Comparison of ENCODE assay signal across 11 cellular contexts in genomic region chr17:19410875-19411291, GRCh38. TPM values are rescaled to one million over a fixed set of nuclear protein-coding genes. Genes with fewer than 3 reads are reported as not detected.
DNase-seq lines count a peak whose midpoint lies in the region; ATAC-seq and TF ChIP-seq lines count a peak whose summit lies in the region.
"Had no signal": no experiment of that assay in that cellular context is flagged by ENCODE, and none has a peak within 500 bp of the region (broad histone marks: within the 10 kb centered on the region; RNA-seq: fewer than 3 reads in every experiment).

Gene RNF112, plus strand, starts transcription at chr17:19411232. Its CDS starts 177 bp downstream, at chr17:19411409.

- H3K4me2 ChIP-seq in fibroblast of lung (ENCODE audit: extremely low read depth, insufficient read depth, low read length): peak within 1 kb of the TSS; percentile 78

- peak within 1 kb of the TSS; percentile 78 for H2AFZ ChIP-seq in fibroblast of lung (ENCODE audit: low read length)

- POLR2A ChIA-PET in AG04449 (lab: Yijun Ruan, JAX): no interaction called here

- TF ChIP-seq CTCF in AG04449 (IDR thresholded peaks at IDR 0.05; ENCODE audit: insufficient read depth, low read length, missing control alignments) (peak; percentile 8), fibroblast of lung (conservative IDR thresholded peaks at IDR 0.05 in 1 of 2, IDR thresholded peaks at IDR 0.05 in 1 of 2; ENCODE audit: low read depth in 1 of 2, low read length in 2 of 2) (peak in 1 of 2 donors; percentile 26)

- no peaks in the 10 kb centered on the region for H3K36me3 ChIP-seq in fibroblast of lung (ENCODE audit: control insufficient read depth, insufficient read depth, low read length)
- H3K36me3 ChIP-seq in mucosa of rectum (ENCODE audit: control insufficient read depth in 2 of 2, insufficient read depth in 2 of 2, low read length in 2 of 2): no peaks in the 10 kb centered on the region

- H3K9ac ChIP-seq in fibroblast of lung (ENCODE audit: insufficient read depth, low read length) (no peak within 1 kb of the TSS), mucosa of rectum (ENCODE audit: low read depth in 1 of 2, low read length in 2 of 2) (no peak within 1 kb of the TSS)

- DNase-seq in AG04449 (ENCODE audit: low read depth, low spot score): no peak
- DNase-seq in NCI-H226: peak; percentile 63
- DNase-seq in fibroblast of lung (ENCODE audit: low read depth in 2 of 2): peak; percentile 56 to 67
- DNase-seq in activated CD8-positive, alpha-beta memory T cell treated with anti-CD3 and anti-CD28 coated beads, Interleukin-2, amount 50 U/mL, for 4 hours: no peak
- DNase-seq in kidney glomerular epithelial cell (lab: John Stamatoyannopoulos, UW): no peak
- DNase-seq: activated CD4-positive, alpha-beta T cell treated with anti-CD3 and anti-CD28 coated beads, Interleukin-2, amount 10 ng/mL, durations not matched to agents 24 days and 14 days; naive thymus-derived CD4-positive, alpha-beta T cell; NCI-H446 treated with DMSO at 0.1 percent for 48 hours had no signal

- no peaks in the 10 kb centered on the region for H3K79me2 ChIP-seq in fibroblast of lung (ENCODE audit: control insufficient read depth, insufficient read depth, low read length)

- H4K20me1 ChIP-seq in fibroblast of lung (ENCODE audit: control insufficient read depth, extremely low read depth, insufficient read depth, low read length): no peaks in the 10 kb centered on the region

- H3K4me3 ChIP-seq in AG04449 (ENCODE audit: low read depth, low read length) (peak within 1 kb of the TSS; percentile 29), fibroblast of lung (replicated peaks in 1 of 4; ENCODE audit: control extremely low read depth in 1 of 4, insufficient read depth in 1 of 4, low read depth in 3 of 4, low read length in 4 of 4) (peak within 1 kb of the TSS in 3 of 4 experiments; percentile 32 to 47 (median 41)), mucosa of rectum (ENCODE audit: low read length in 2 of 2) (peak within 1 kb of the TSS; percentile 31 to 50)

- H3K4me1 ChIP-seq in fibroblast of lung (ENCODE audit: control insufficient read depth, extremely low read depth, insufficient read depth, low read length) (peaks cover 6% of the 10 kb centered on the region), mucosa of rectum (ENCODE audit: control insufficient read depth in 2 of 2, insufficient read depth in 2 of 2, low read length in 2 of 2) (peaks cover 2 to 3% of the 10 kb centered on the region in 2 donors)

- ATAC-seq in HG03565 (IDR thresholded peaks at IDR 0.05; ENCODE audit: unreplicated experiment) (no peak), GM19463 (IDR thresholded peaks at IDR 0.05; ENCODE audit: unreplicated experiment) (no peak)
- ATAC-seq: naive thymus-derived CD4-positive, alpha-beta T cell had no signal

- H3K27me3 ChIP-seq in fibroblast of lung (ENCODE audit: control insufficient read depth, insufficient read depth, low read length) (no peaks in the 10 kb centered on the region), mucosa of rectum (ENCODE audit: control insufficient read depth in 2 of 2, insufficient read depth in 2 of 2, low read length in 2 of 2) (no peaks in the 10 kb centered on the region)

- H3K9me3 ChIP-seq in fibroblast of lung (ENCODE audit: control insufficient read depth, insufficient read depth, low read depth, low read length): no peaks in the 10 kb centered on the region
- no peaks in the 10 kb centered on the region for H3K9me3 ChIP-seq in mucosa of rectum (ENCODE audit: control insufficient read depth in 2 of 2, low read length in 2 of 2)

- no peak within 1 kb of the TSS for H3K27ac ChIP-seq in fibroblast of lung (ENCODE audit: insufficient read depth, low read length)
- no peak within 1 kb of the TSS for H3K27ac ChIP-seq in mucosa of rectum (ENCODE audit: low read depth in 2 of 2, low read length in 2 of 2)

- CTCF ChIA-PET in AG04449 (lab: Yijun Ruan, JAX): interaction anchor here (0.6 to 2.6 kb wide), 3 partner anchors 37 to 582 kb away, joined by 3 to 10 read pairs (median 4); no protein-coding TSS in a partner anchor

RNA-seq across cellular contexts. Expression of gene RNF112, which starts in this region (rescaled TPM):
- 7.2 and 21.5 TPM in 2 replicates for total RNA-seq in fibroblast of lung
- 1.5 and 2.8 TPM in 2 replicates for polyA plus RNA-seq in fibroblast of lung
- 3.1 and 5.4 TPM in 2 replicates for polyA plus RNA-seq in fibroblast of lung (2012)
- polyA minus RNA-seq in fibroblast of lung (ENCODE audit: low replicate concordance): 4.4 and 6.4 TPM in 2 replicates

Comparison
In these comparisons a context has a peak if more than half of its experiments do, and no peak if none do; other contexts are left out.
1. DNase-seq: peak in NCI-H226 (single experiment) and fibroblast of lung (2 of 2); none in AG04449 (single experiment), activated CD8-positive, alpha-beta memory T cell treated with anti-CD3 and anti-CD28 coated beads, Interleukin-2, amount 50 U/mL, for 4 hours (single experiment) and kidney glomerular epithelial cell (single experiment).
2. Peak in every context shown above with its lines, with median percentiles within 50 percentile points of each other: H3K4me3 ChIP-seq.